In the genomic region with DNA sequence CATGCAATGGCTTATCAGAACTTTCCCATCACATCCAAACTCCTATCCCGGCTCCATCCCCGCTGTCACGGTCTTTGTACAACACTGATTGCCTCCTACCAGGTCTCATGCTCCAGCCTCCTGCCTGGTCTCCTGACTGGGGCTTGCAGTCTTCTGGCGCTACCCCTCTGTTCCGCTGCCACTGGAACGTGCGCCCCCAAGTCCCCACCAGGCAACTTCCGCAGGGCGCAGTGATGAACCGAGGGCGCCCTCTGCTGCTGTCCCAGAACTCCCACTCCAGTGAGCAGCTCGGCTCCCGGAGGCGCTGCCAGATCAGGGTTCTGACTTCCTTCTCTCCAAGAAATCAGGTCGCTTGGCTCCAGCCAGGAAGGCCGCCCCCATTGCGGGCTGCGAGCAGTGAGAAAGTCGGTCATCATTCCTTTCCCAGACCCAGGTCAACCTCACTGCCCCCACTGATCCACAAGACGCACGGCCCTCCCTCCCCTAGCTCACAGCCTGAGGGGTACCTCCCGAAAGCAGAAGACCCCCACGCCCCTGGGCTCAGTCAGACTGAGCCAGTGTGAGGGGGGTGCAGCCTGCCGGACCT, we compare ENCODE assay signal across 8 cellular contexts. TPM values are rescaled to one million over a fixed set of nuclear protein-coding genes. Genes with fewer than 3 reads are reported as not detected.
DNase-seq lines count a peak whose midpoint lies in the region; ATAC-seq, FAIRE-seq and TF ChIP-seq lines count a peak whose summit lies in the region.

No MANE protein-coding gene starts in this region.

- H3K4me1 ChIP-seq in HCT116 (ENCODE audit: control insufficient read depth in 1 of 2, insufficient read depth in 2 of 2, low read length in 2 of 2): peaks cover 0 to 5% of the 10 kb centered on the region in 2 experiments; a peak in 1 of 4 replicates
- peaks cover 7% of the 10 kb centered on the region for H3K4me1 ChIP-seq in body of pancreas

- TF ChIP-seq RAD21 in HCT116 (IDR thresholded peaks at IDR 0.05; ENCODE audit: low read depth): peak; percentile 99

- ATAC-seq in HCT116: peak; percentile 98
- ATAC-seq in body of pancreas: peak; percentile 47
- no peak for ATAC-seq in HG02642 (IDR thresholded peaks at IDR 0.05; ENCODE audit: poor library complexity, unreplicated experiment)
- no peak for ATAC-seq in stimulated activated memory B cell treated with anti-CD40 and anti-IgM and Interleukin-4, amounts not matched to agents 10 μg/mL and 1 μg/mL and 100 μg/mL, for 72 hours

- BruUV-seq in HCT116 (replicated peaks; lab: Mats Ljungman, UMichigan): no TSS peak

- TF ChIP-seq CTCF in BJ (IDR thresholded peaks at IDR 0.05; ENCODE audit: insufficient read depth, low read depth, low read length) (peak; percentile 94), HCT116 (IDR thresholded peaks at IDR 0.05 in 2 of 3, conservative IDR thresholded peaks at IDR 0.05 in 1 of 3; ENCODE audit: borderline replicate concordance in 1 of 3, insufficient read depth in 1 of 3, low read depth in 2 of 3, low read length in 2 of 3) (peak; percentile 80 to 98 (median 83)), body of pancreas (IDR thresholded peaks at IDR 0.05) (peak; percentile 38 to 79 (median 62))

- DNase-seq in BJ (ENCODE audit: low read depth) (no peak), HCT116 (ENCODE audit: low read depth, low spot score) (peak; percentile 31), RCC 7860 (ENCODE audit: low spot score) (peak; percentile 22), body of pancreas (peak; percentile 62 to 76 (median 66)), iPS-NIHi11 (ENCODE audit: low spot score) (peak; percentile 84)
- peak; percentile 39 for DNase-seq in stimulated activated CD4-positive, alpha-beta T cell treated with anti-CD3 and anti-CD28 coated beads, Interleukin-12 subunit alpha, Interleukin-12 subunit beta, amount 100 ng/mL, for 4 hours

- H3K9me3 Mint-ChIP-seq in stimulated activated memory B cell treated with anti-CD40 and anti-IgM and Interleukin-4, amounts not matched to agents 10 μg/mL and 1 μg/mL and 100 μg/mL, for 72 hours: no peaks in the 10 kb centered on the region

- H3K36me3 Mint-ChIP-seq in stimulated activated memory B cell treated with anti-CD40 and anti-IgM and Interleukin-4, amounts not matched to agents 10 μg/mL and 1 μg/mL and 100 μg/mL, for 72 hours: no peaks in the 10 kb centered on the region

- H3K9me3 ChIP-seq in HCT116 (ENCODE audit: control insufficient read depth in 1 of 2, insufficient read depth in 1 of 2, low read depth in 1 of 2, low read length in 2 of 2) (no peaks in the 10 kb centered on the region), body of pancreas (no peaks in the 10 kb centered on the region)

- FAIRE-seq in RCC 7860 (lab: Jason Lieb, UNC): no peak

- RAD21 ChIA-PET in HCT116 (lab: Charles Lee; ENCODE audit: low non-redundant PET in 1 of 2, low total read pairs in 2 of 2, uncharacterized antibody in 2 of 2, unreplicated experiment in 2 of 2): interaction anchor here (0.8 to 1.7 kb wide), 4 partner anchors 21 to 263 kb away, joined by 3 to 8 read pairs (median 4); no protein-coding TSS in a partner anchor

- intact Hi-C loops in HCT116 (cut with micrococcal nuclease): loop anchor here (1.0 kb wide), 1 partner anchor 71 kb away; no protein-coding TSS in a partner anchor
- intact Hi-C loops in body of pancreas (cut with DNase I): loop anchor here (5.0 kb wide), 1 partner anchor 69 kb away; no protein-coding TSS in a partner anchor

- no peak overlapping the region for H3K4me3 ChIP-seq in BJ (ENCODE audit: low read depth, low read length)
- no peak overlapping the region for H3K4me3 ChIP-seq in HCT116 (replicated peaks in 1 of 2; ENCODE audit: low read depth in 1 of 2, low read length in 2 of 2)
- no peak overlapping the region for H3K4me3 ChIP-seq in body of pancreas

- peaks cover 46% of the 10 kb centered on the region for H3K27me3 Mint-ChIP-seq in stimulated activated memory B cell treated with anti-CD40 and anti-IgM and Interleukin-4, amounts not matched to agents 10 μg/mL and 1 μg/mL and 100 μg/mL, for 72 hours

- H3K79me2 ChIP-seq in HCT116 (ENCODE audit: insufficient read depth, low read length): no peaks in the 10 kb centered on the region

- no peak for TF ChIP-seq POLR2A in HCT116 (IDR thresholded peaks at IDR 0.05; ENCODE audit: borderline replicate concordance, extremely low read depth, insufficient read depth, insufficient read length)
- no peak for TF ChIP-seq POLR2A in body of pancreas (IDR thresholded peaks at IDR 0.05)

- no peaks in the 10 kb centered on the region for H3K36me3 ChIP-seq in BJ (ENCODE audit: control insufficient read depth, insufficient read depth, low read length)
- no peaks in the 10 kb centered on the region for H3K36me3 ChIP-seq in HCT116 (ENCODE audit: control insufficient read depth in 1 of 2, insufficient read depth in 2 of 2, low read length in 2 of 2)
- no peaks in the 10 kb centered on the region for H3K36me3 ChIP-seq in body of pancreas (replicated peaks in 1 of 2; ENCODE audit: insufficient read depth in 1 of 2, low read depth in 2 of 2)

- no peaks in the 10 kb centered on the region for H4K20me1 ChIP-seq in HCT116 (ENCODE audit: insufficient read depth)

- no peaks in the 10 kb centered on the region for H3K9me2 ChIP-seq in HCT116 (ENCODE audit: insufficient read depth)

- POLR2A ChIA-PET in BJ (lab: Charles Lee) (no interaction called here), HCT116 (lab: Charles Lee) (no interaction called here)

- H3K4me2 ChIP-seq in HCT116 (ENCODE audit: low read length): peak overlapping the region; percentile 43

- H2AFZ ChIP-seq in HCT116 (ENCODE audit: low read depth, low read length, poor library complexity, severe bottlenecking): peak overlapping the region; percentile 82

- 16 to 53% methylated on average over 3 to 18 of the region's 24 CpGs for WGBS in body of pancreas, 2 donors

- H3K27ac ChIP-seq in HCT116 (ENCODE audit: low read depth, low read length) (no peak overlapping the region), body of pancreas (no peak overlapping the region)

- H3K27me3 ChIP-seq in BJ (ENCODE audit: control insufficient read depth, insufficient read depth, low read length) (peaks cover 6% of the 10 kb centered on the region), HCT116 (ENCODE audit: insufficient read depth, low read length) (no peaks in the 10 kb centered on the region), body of pancreas (no peaks in the 10 kb centered on the region)

- no peak overlapping the region for H3K9ac ChIP-seq in HCT116 (ENCODE audit: low read length)

- no peak overlapping the region for H3K27ac Mint-ChIP-seq in stimulated activated memory B cell treated with anti-CD40 and anti-IgM and Interleukin-4, amounts not matched to agents 10 μg/mL and 1 μg/mL and 100 μg/mL, for 72 hours

- no peak overlapping the region for H3K4me3 Mint-ChIP-seq in stimulated activated memory B cell treated with anti-CD40 and anti-IgM and Interleukin-4, amounts not matched to agents 10 μg/mL and 1 μg/mL and 100 μg/mL, for 72 hours

- CTCF ChIA-PET in BJ (lab: Yijun Ruan, JAX): interaction anchor here (0.6 to 10.5 kb wide), 42 partner anchors 10 to 269 kb away, joined by 3 to 326 read pairs (median 5); partner anchors contain the start of genes RAB11FIP5, SFXN5 and SPR
- CTCF ChIA-PET in HCT116 (lab: Charles Lee): interaction anchor here (0.7 to 2.3 kb wide), 11 partner anchors 21 to 263 kb away, joined by 3 to 33 read pairs (median 5); no protein-coding TSS in a partner anchor

- H3K4me1 Mint-ChIP-seq in stimulated activated memory B cell treated with anti-CD40 and anti-IgM and Interleukin-4, amounts not matched to agents 10 μg/mL and 1 μg/mL and 100 μg/mL, for 72 hours: no peaks in the 10 kb centered on the region

TF ChIP-seq in HCT116, 20 proteins besides CTCF, POLR2A, EP300 and RAD21 (continues in another document):
- TF ChIP-seq FOSL1 (IDR thresholded peaks at IDR 0.05; ENCODE audit: low read depth): no peak
- no peak for TF ChIP-seq MAX (IDR thresholded peaks at IDR 0.05)
- TF ChIP-seq CEBPB (IDR thresholded peaks at IDR 0.05; ENCODE audit: low read depth): no peak
- TF ChIP-seq SRF (IDR thresholded peaks at IDR 0.05; ENCODE audit: low read depth): no peak
- no peak for TF ChIP-seq ZFX (IDR thresholded peaks at IDR 0.05)
- TF ChIP-seq YY1 (IDR thresholded peaks at IDR 0.05; ENCODE audit: extremely low read depth, insufficient replicate concordance, low read depth, low read length): no peak
- TF ChIP-seq ZBTB33 (IDR thresholded peaks at IDR 0.05; ENCODE audit: extremely low read depth, insufficient replicate concordance, low read length): no peak
- no peak for TF ChIP-seq SP1 (IDR thresholded peaks at IDR 0.05; ENCODE audit: low read depth)
- no peak for TF ChIP-seq JUND (IDR thresholded peaks at IDR 0.05)
- TF ChIP-seq EGR1 (IDR thresholded peaks at IDR 0.05; ENCODE audit: low read depth): no peak
- TF ChIP-seq CBX3 (IDR thresholded peaks at IDR 0.05; ENCODE audit: low read depth): no peak

RNA-seq across cellular contexts. Expression of gene RAB11FIP5, which starts 43.9 kb away (rescaled TPM):
- polyA plus RNA-seq in BJ (2011; rRNA removed): 42.5 and 52.0 TPM in 2 replicates
- polyA minus RNA-seq in BJ (2011; rRNA and poly(A)+ RNA removed): 40.6 and 48.1 TPM in 2 replicates
- total RNA-seq in HCT116 (2021; ENCODE audit: unreplicated experiment) (20.8 TPM), body of pancreas (10 to 100 TPM; 19.2 to 39.6 TPM)
- 21.0 and 27.0 TPM in 2 replicates for polyA plus RNA-seq in HCT116 (2012)

RNA-seq across cellular contexts. Expression of gene NOTO, which starts 45.7 kb away (rescaled TPM):
- not detected in 2 replicates for polyA plus RNA-seq in BJ (2011; rRNA removed)
- not detected in 2 replicates for polyA minus RNA-seq in BJ (2011; rRNA and poly(A)+ RNA removed)
- total RNA-seq in HCT116 (2021; ENCODE audit: unreplicated experiment): not detected
- not detected in 2 replicates for polyA plus RNA-seq in HCT116 (2012)
- total RNA-seq in body of pancreas: not detected

RNA-seq across cellular contexts. Expression of gene SMYD5, which starts 57.4 kb away (rescaled TPM):
- 12.2 and 19.5 TPM in 2 replicates for polyA plus RNA-seq in BJ (2011; rRNA removed)
- polyA minus RNA-seq in BJ (2011; rRNA and poly(A)+ RNA removed): 14.6 and 17.1 TPM in 2 replicates
- total RNA-seq in HCT116 (2021; ENCODE audit: unreplicated experiment): 37.4 TPM
- polyA plus RNA-seq in HCT116 (2012): 29.6 and 29.7 TPM in 2 replicates
- 10 to 100 TPM; 10.1 to 19.4 TPM for total RNA-seq in body of pancreas

Comparison
In these comparisons a context has a peak if more than half of its experiments do, and no peak if none do; other contexts are left out.
1. ATAC-seq: peak in HCT116 (single experiment) and body of pancreas (single experiment); none in HG02642 (single experiment) and stimulated activated memory B cell treated with anti-CD40 and anti-IgM and Interleukin-4, amounts not matched to agents 10 μg/mL and 1 μg/mL and 100 μg/mL, for 72 hours (single experiment).
2. Peak in every context shown above with its lines, with median percentiles within 50 percentile points of each other: CTCF ChIP-seq.